13 cellular contexts compared by ENCODE assay signal in the genomic region with DNA sequence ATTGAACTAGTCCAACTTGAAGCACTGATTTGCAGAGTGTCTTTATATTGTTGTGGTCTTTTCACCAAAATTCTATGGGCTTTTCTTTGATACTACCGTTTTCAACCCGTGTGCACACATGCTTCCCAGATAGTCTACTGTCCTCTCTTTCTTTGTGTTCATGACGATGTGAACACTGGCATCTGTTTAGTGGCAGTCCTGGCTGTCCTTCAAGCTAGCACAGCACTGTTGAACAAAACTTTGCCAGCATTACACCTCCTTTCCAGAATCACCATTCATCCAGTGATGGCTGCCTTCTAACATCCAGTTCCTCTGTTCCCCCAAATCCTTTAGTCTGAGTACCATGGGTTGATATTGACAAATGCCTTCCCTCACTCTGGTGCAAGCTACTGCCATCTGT.
DNase-seq lines count a peak whose midpoint lies in the region; ATAC-seq and TF ChIP-seq lines count a peak whose summit lies in the region.
"Had no signal": no experiment of that assay in that cellular context is flagged by ENCODE, and none has a peak within 500 bp of the region (broad histone marks: within the 10 kb centered on the region; RNA-seq: fewer than 3 reads in every experiment).

No MANE protein-coding gene starts in this region.

- no peak overlapping the region for H3K4me3 Mint-ChIP-seq in CD4-positive, alpha-beta memory T cell
- no peak overlapping the region for H3K4me3 Mint-ChIP-seq in T-helper 17 cell
- H3K4me3 Mint-ChIP-seq: HFFc6 had no signal

- POLR2A ChIA-PET in CD4-positive, alpha-beta memory T cell (lab: Charles Lee; ENCODE audit: partially characterized antibody), result interaction anchor here (0.9 kb wide), 1 partner anchor 11 kb away, joined by 3 read pairs; no protein-coding TSS in a partner anchor

- no peak for TF ChIP-seq EP300 in sigmoid colon (IDR thresholded peaks at IDR 0.05)

- TF ChIP-seq POLR2A in esophagus squamous epithelium (IDR thresholded peaks at IDR 0.05) (no peak), sigmoid colon (IDR thresholded peaks at IDR 0.05) (no peak), spleen (IDR thresholded peaks at IDR 0.05) (no peak)

- H3K27ac ChIP-seq in CD4-positive, alpha-beta memory T cell (ENCODE audit: low read depth, low read length), result no peak overlapping the region
- peak overlapping the region in 3 of 4 donors; percentile 79 to 89 (median 85) for H3K27ac ChIP-seq in esophagus squamous epithelium
- peak overlapping the region; percentile 13 to 92 (median 66) for H3K27ac ChIP-seq in sigmoid colon
- H3K27ac ChIP-seq in spleen, result no peak overlapping the region
- H3K27ac ChIP-seq: C4-2B had no signal

- ATAC-seq in T-helper 17 cell (no peak), GM21529 (IDR thresholded peaks at IDR 0.05; ENCODE audit: unreplicated experiment) (no peak)

- WGBS in esophagus squamous epithelium, 2 donors, result 87 to 95% methylated on average over 3 of the region's 3 CpGs
- WGBS in sigmoid colon, 2 donors, result 96 to 97% methylated on average over 3 of the region's 3 CpGs
- WGBS in spleen, 5 donors, result 94 to 100% (median 99%) methylated on average over 3 of the region's 3 CpGs

- no peaks in the 10 kb centered on the region for H3K36me3 ChIP-seq in CD4-positive, alpha-beta memory T cell (ENCODE audit: insufficient read depth, low read length)
- H3K36me3 ChIP-seq in esophagus squamous epithelium, result peaks cover 0 to 13% (median 0%) of the 10 kb centered on the region in 3 donors
- H3K36me3 ChIP-seq in sigmoid colon, result peaks cover 0 to 28% (median 2%) of the 10 kb centered on the region in 4 donors
- H3K36me3 ChIP-seq in spleen, result peaks cover 0 to 36% (median 0%) of the 10 kb centered on the region in 6 donors

- H3K9me3 ChIP-seq in CD4-positive, alpha-beta memory T cell (ENCODE audit: control insufficient read depth in 1 of 2, low read length in 2 of 2), result no peaks in the 10 kb centered on the region
- no peaks in the 10 kb centered on the region for H3K9me3 ChIP-seq in T-helper 17 cell (ENCODE audit: control insufficient read depth, low read length, poor library complexity, severe bottlenecking)
- H3K9me3 ChIP-seq in esophagus squamous epithelium, result no peaks in the 10 kb centered on the region
- H3K9me3 ChIP-seq in sigmoid colon, result no peaks in the 10 kb centered on the region
- H3K9me3 ChIP-seq in spleen, result no peaks in the 10 kb centered on the region

- H3K4me1 Mint-ChIP-seq in CD4-positive, alpha-beta memory T cell, result peaks cover 12 to 20% (median 14%) of the 10 kb centered on the region in 4 donors
- H3K4me1 Mint-ChIP-seq in T-helper 17 cell, result peaks cover 30% of the 10 kb centered on the region

- CTCF ChIA-PET in CD4-positive, alpha-beta memory T cell (lab: Charles Lee; ENCODE audit: partially characterized antibody), result no interaction called here

- H3K36me3 Mint-ChIP-seq in CD4-positive, alpha-beta memory T cell, result peaks cover 33 to 56% of the 10 kb centered on the region in 2 donors
- peaks cover 13% of the 10 kb centered on the region for H3K36me3 Mint-ChIP-seq in T-helper 17 cell (ENCODE audit: low read depth)

- intact Hi-C loops in CD4-positive, alpha-beta memory T cell (cut with micrococcal nuclease), result no loop called here
- intact Hi-C loops in esophagus squamous epithelium (cut with DNase I), result no loop called here
- intact Hi-C loops in sigmoid colon (cut with DNase I), result loop anchor here (5.0 to 10.0 kb wide), 2 partner anchors 55 to 92 kb away; a partner anchor contains a TSS
- intact Hi-C loops in spleen (cut with DNase I; ENCODE audit: low total_unique reads), result no loop called here

- H3K27me3 Mint-ChIP-seq in CD4-positive, alpha-beta memory T cell, result no peaks in the 10 kb centered on the region
- no peaks in the 10 kb centered on the region for H3K27me3 Mint-ChIP-seq in T-helper 17 cell

- TF ChIP-seq CTCF in esophagus squamous epithelium (IDR thresholded peaks at IDR 0.05) (no peak), sigmoid colon (IDR thresholded peaks at IDR 0.05) (no peak), spleen (IDR thresholded peaks at IDR 0.05 in 8 of 11, conservative IDR thresholded peaks at IDR 0.05 in 3 of 11) (no peak)

- peaks cover 4% of the 10 kb centered on the region for H3K4me1 ChIP-seq in CD4-positive, alpha-beta memory T cell (ENCODE audit: insufficient read depth, low read length)
- peaks cover 8 to 83% (median 23%) of the 10 kb centered on the region in 3 donors for H3K4me1 ChIP-seq in esophagus squamous epithelium
- H3K4me1 ChIP-seq in sigmoid colon, result peaks cover 0 to 79% (median 74%) of the 10 kb centered on the region in 4 donors
- H3K4me1 ChIP-seq in spleen, result peaks cover 0 to 29% (median 1%) of the 10 kb centered on the region in 6 donors

- peak overlapping the region in 4 of 7 donors; percentile 14 to 71 (median 61) for H3K27ac Mint-ChIP-seq in CD4-positive, alpha-beta memory T cell
- peak overlapping the region; percentile 54 for H3K27ac Mint-ChIP-seq in T-helper 17 cell
- H3K27ac Mint-ChIP-seq: HFFc6 had no signal

- H3K4me3 ChIP-seq in CD4-positive, alpha-beta memory T cell (ENCODE audit: low read length in 2 of 2), result no peak overlapping the region
- H3K4me3 ChIP-seq in esophagus squamous epithelium (no peak overlapping the region), sigmoid colon (no peak overlapping the region), spleen (no peak overlapping the region)

- no peaks in the 10 kb centered on the region for H3K27me3 ChIP-seq in CD4-positive, alpha-beta memory T cell (ENCODE audit: insufficient read depth, low read length)
- H3K27me3 ChIP-seq in esophagus squamous epithelium (no peaks in the 10 kb centered on the region), sigmoid colon (no peaks in the 10 kb centered on the region), spleen (replicated peaks in 1 of 7) (no peaks in the 10 kb centered on the region)

- DNase-seq in CD4-positive, alpha-beta memory T cell, result no peak
- DNase-seq in T-helper 17 cell, result no peak
- no peak for DNase-seq in esophagus squamous epithelium (lab: John Stamatoyannopoulos, UW)
- no peak for DNase-seq in sigmoid colon
- DNase-seq in spleen, result no peak
- DNase-seq in NCI-H526 (lab: John Stamatoyannopoulos, UW), result no peak
- DNase-seq: EL; HFFc6; NCI-H1105; NCI-H187 treated with DMSO at 0.1 percent for 48 hours; NK-92 treated with Interleukin-12 subunit alpha and Interleukin-12 subunit beta, amount 100 ng/mL, for 24 hours had no signal

- H3K9me3 Mint-ChIP-seq in CD4-positive, alpha-beta memory T cell, result no peaks in the 10 kb centered on the region
- H3K9me3 Mint-ChIP-seq: HFFc6 had no signal

Comparison
In these comparisons a context has a peak if more than half of its experiments do, and no peak if none do; other contexts are left out.
1. H3K27ac ChIP-seq: peak in esophagus squamous epithelium (3 of 4) and sigmoid colon (4 of 4); none in CD4-positive, alpha-beta memory T cell (single experiment) and spleen (0 of 8).